24 cellular contexts compared by ENCODE assay signal in the genomic region with DNA sequence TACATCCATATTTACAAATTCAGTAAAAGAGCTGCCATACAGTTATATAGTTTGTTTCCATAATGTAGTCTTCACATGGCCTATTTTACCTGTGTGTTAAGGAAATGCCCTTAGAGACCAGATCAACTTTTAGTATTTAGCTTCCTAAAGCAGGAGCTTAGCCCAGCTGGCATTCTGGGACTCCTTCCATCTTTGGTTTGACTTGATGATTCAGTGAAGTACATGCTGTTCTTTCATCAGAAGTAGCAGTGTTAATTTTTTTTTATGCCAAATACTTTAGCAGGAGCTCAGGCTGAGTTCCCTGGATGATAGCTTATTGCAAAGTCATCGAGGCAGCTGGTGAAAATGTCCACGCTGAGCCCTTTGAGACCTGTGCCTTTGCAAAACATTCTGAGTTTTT.
DNase-seq lines count a peak whose midpoint lies in the region; FAIRE-seq and TF ChIP-seq lines count a peak whose summit lies in the region.
"Had no signal": no experiment of that assay in that cellular context is flagged by ENCODE, and none has a peak within 500 bp of the region (broad histone marks: within the 10 kb centered on the region; RNA-seq: fewer than 3 reads in every experiment).

No MANE protein-coding gene starts in this region.

- in situ Hi-C loops in astrocyte of the spinal cord (cut with HindIII; ENCODE audit: low sequenced_read_pairs) = no loop called here

- no peak for TF ChIP-seq CTCF in astrocyte of the spinal cord (IDR thresholded peaks at IDR 0.05; ENCODE audit: low read depth, low read length)
- TF ChIP-seq CTCF in fibroblast of pulmonary artery (IDR thresholded peaks at IDR 0.05; ENCODE audit: low read length, missing control alignments) = no peak

- DNase-seq in M059J (ENCODE audit: low read depth) (peak; percentile 23), astrocyte of the spinal cord (ENCODE audit: low read depth, low spot score) (peak; percentile 73), fibroblast of pulmonary artery (ENCODE audit: low read depth) (peak; percentile 0), skeletal muscle cell (ENCODE audit: low read depth) (peak; percentile 70), GM03348 (ENCODE audit: low spot score) (no peak), urothelium cell line (ENCODE audit: low spot score) (no peak), H4 (ENCODE audit: low spot score) (no peak)
- DNase-seq in effector CD4-positive, alpha-beta T cell = no peak
- DNase-seq: activated CD4-positive, alpha-beta T cell treated with anti-CD3 and anti-CD28 coated beads, Interleukin-2, amount 50 U/mL, for 48 hours; activated T-cell treated with anti-CD3 and anti-CD28 coated beads, Interleukin-2, amount 50 U/mL, for 72 hours; effector memory CD4-positive, alpha-beta T cell; left cardiac atrium; NCI-H1105; NCI-H187 treated with DMSO at 0.1 percent for 48 hours; NCI-H2171 treated with DMSO at 0.1 percent for 48 hours; NCI-H524 treated with DMSO at 0.1 percent for 48 hours; OCI-M1; stimulated activated naive B cell treated with anti-CD40 and anti-IgM and Interleukin-4, amounts not matched to agents 10 μg/mL and 1 μg/mL and 100 μg/mL, for 72 hours; T-cell; upper lobe of left lung had no signal

- no peak overlapping the region for H3K4me3 ChIP-seq in astrocyte of the spinal cord (ENCODE audit: low read depth, low read length)
- H3K4me3 ChIP-seq in fibroblast of pulmonary artery (replicated peaks; ENCODE audit: low read depth, low read length) = no peak overlapping the region
- no peak overlapping the region for H3K4me3 ChIP-seq in skeletal muscle cell (ENCODE audit: low read depth, low read length)
- H3K4me3 ChIP-seq: hepatocyte, skin epidermis, suprapubic skin, upper lobe of left lung had no signal

- no peak for FAIRE-seq in urothelium cell line (lab: Jason Lieb, UNC)
- FAIRE-seq: colon had no signal

Comparison
In these comparisons a context has a peak if more than half of its experiments do, and no peak if none do; other contexts are left out.
1. DNase-seq: peak in M059J (single experiment), astrocyte of the spinal cord (single experiment), fibroblast of pulmonary artery (single experiment) and skeletal muscle cell (single experiment); none in GM03348 (single experiment), urothelium cell line (single experiment), H4 (single experiment) and effector CD4-positive, alpha-beta T cell (single experiment).